Comparison of ENCODE assay signal across 1 cellular context in the genomic region with DNA sequence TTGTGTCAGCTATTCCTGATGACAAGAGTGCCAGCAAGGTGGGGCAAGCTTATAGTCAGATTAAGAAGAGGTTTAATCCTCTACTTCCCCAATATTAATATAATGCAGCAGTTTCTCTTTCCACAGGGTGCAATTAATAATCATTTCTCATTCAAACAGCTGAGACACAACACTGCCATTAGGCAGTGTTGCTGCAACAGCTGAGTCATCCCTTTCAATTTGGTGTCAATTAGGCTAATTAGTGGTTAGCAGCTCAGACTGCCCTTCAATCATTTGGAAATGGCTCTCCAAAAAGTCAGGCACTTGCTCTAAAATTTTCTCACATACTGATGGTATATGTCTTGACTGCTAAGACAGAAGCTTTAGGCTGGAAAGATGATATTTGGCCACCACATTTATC.
A peak's percentile ranks its signal among the peaks of the same experiment; 100 is the strongest.
TF ChIP-seq lines count a peak whose summit lies in the region.

No MANE protein-coding gene starts in this region.

TF ChIP-seq in GM12878, 131 proteins besides CTCF, POLR2A, EP300 and RAD21 (continued from another document):
- TF ChIP-seq CHD4 (IDR thresholded peaks at IDR 0.05) (no peak), RFX5 (IDR thresholded peaks at IDR 0.05; ENCODE audit: low read depth, low read length) (no peak), NFYA (IDR thresholded peaks at IDR 0.05; ENCODE audit: borderline replicate concordance, low read depth, low read length) (no peak), SMARCA5 (IDR thresholded peaks at IDR 0.05) (no peak), IKZF1 (conservative IDR thresholded peaks at IDR 0.05) (no peak), JUNB (IDR thresholded peaks at IDR 0.05) (no peak), BRCA1 (IDR thresholded peaks at IDR 0.05; ENCODE audit: low read depth, low read length) (no peak), RAD51 (IDR thresholded peaks at IDR 0.05) (no peak), HDAC6 (IDR thresholded peaks at IDR 0.05; ENCODE audit: unreplicated experiment) (no peak), EGR1 (IDR thresholded peaks at IDR 0.05; ENCODE audit: borderline replicate concordance in 1 of 2, low read depth in 2 of 2, low read length in 2 of 2) (no peak), SUZ12 (IDR thresholded peaks at IDR 0.05; ENCODE audit: unreplicated experiment) (no peak), HDGF (IDR thresholded peaks at IDR 0.05) (no peak), BCL11A (IDR thresholded peaks at IDR 0.05; ENCODE audit: low read depth, low read length) (peak; percentile 91), KAT2A (conservative IDR thresholded peaks at IDR 0.05; ENCODE audit: control insufficient read depth, low read depth, low read length) (no peak), SPI1 (IDR thresholded peaks at IDR 0.05; ENCODE audit: borderline replicate concordance, insufficient read depth, low read depth, low read length) (no peak), MXI1 (IDR thresholded peaks at IDR 0.05; ENCODE audit: low read depth, low read length) (no peak), CHD2 (IDR thresholded peaks at IDR 0.05; ENCODE audit: borderline replicate concordance, low read depth, low read length) (no peak), TCF7 (IDR thresholded peaks at IDR 0.05; ENCODE audit: borderline replicate concordance) (no peak), EED (IDR thresholded peaks at IDR 0.05; ENCODE audit: low read depth) (no peak)
- TF ChIP-seq, protein P1, sequence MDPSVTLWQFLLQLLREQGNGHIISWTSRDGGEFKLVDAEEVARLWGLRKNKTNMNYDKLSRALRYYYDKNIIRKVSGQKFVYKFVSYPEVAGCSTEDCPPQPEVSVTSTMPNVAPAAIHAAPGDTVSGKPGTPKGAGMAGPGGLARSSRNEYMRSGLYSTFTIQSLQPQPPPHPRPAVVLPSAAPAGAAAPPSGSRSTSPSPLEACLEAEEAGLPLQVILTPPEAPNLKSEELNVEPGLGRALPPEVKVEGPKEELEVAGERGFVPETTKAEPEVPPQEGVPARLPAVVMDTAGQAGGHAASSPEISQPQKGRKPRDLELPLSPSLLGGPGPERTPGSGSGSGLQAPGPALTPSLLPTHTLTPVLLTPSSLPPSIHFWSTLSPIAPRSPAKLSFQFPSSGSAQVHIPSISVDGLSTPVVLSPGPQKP (IDR thresholded peaks at IDR 0.05; ENCODE audit: low read depth, low read length) = no peak
- TF ChIP-seq, protein P2, sequence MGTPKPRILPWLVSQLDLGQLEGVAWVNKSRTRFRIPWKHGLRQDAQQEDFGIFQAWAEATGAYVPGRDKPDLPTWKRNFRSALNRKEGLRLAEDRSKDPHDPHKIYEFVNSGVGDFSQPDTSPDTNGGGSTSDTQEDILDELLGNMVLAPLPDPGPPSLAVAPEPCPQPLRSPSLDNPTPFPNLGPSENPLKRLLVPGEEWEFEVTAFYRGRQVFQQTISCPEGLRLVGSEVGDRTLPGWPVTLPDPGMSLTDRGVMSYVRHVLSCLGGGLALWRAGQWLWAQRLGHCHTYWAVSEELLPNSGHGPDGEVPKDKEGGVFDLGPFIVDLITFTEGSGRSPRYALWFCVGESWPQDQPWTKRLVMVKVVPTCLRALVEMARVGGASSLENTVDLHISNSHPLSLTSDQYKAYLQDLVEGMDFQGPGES (IDR thresholded peaks at IDR 0.05) = no peak
- TF ChIP-seq, protein P3, sequence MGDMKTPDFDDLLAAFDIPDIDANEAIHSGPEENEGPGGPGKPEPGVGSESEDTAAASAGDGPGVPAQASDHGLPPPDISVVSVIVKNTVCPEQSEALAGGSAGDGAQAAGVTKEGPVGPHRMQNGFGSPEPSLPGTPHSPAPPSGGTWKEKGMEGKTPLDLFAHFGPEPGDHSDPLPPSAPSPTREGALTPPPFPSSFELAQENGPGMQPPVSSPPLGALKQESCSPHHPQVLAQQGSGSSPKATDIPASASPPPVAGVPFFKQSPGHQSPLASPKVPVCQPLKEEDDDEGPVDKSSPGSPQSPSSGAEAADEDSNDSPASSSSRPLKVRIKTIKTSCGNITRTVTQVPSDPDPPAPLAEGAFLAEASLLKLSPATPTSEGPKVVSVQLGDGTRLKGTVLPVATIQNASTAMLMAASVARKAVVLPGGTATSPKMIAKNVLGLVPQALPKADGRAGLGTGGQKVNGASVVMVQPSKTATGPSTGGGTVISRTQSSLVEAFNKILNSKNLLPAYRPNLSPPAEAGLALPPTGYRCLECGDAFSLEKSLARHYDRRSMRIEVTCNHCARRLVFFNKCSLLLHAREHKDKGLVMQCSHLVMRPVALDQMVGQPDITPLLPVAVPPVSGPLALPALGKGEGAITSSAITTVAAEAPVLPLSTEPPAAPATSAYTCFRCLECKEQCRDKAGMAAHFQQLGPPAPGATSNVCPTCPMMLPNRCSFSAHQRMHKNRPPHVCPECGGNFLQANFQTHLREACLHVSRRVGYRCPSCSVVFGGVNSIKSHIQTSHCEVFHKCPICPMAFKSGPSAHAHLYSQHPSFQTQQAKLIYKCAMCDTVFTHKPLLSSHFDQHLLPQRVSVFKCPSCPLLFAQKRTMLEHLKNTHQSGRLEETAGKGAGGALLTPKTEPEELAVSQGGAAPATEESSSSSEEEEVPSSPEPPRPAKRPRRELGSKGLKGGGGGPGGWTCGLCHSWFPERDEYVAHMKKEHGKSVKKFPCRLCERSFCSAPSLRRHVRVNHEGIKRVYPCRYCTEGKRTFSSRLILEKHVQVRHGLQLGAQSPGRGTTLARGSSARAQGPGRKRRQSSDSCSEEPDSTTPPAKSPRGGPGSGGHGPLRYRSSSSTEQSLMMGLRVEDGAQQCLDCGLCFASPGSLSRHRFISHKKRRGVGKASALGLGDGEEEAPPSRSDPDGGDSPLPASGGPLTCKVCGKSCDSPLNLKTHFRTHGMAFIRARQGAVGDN (IDR thresholded peaks at IDR 0.05) = no peak
TF ChIP-seq in GM12878: peak in this region for 6.
